ENCODE assay signal across 11 cellular contexts in genomic region chr9:77020438-77021264, GRCh38. TPM values are rescaled to one million over a fixed set of nuclear protein-coding genes. Genes with fewer than 3 reads are reported as not detected.
DNase-seq lines count a peak whose midpoint lies in the region; ATAC-seq, FAIRE-seq and TF ChIP-seq lines count a peak whose summit lies in the region.
"Had no signal": no experiment of that assay in that cellular context is flagged by ENCODE, and none has a peak within 500 bp of the region (broad histone marks: within the 10 kb centered on the region; RNA-seq: fewer than 3 reads in every experiment).

No MANE protein-coding gene starts in this region.

- H3K4me1 ChIP-seq in HUES6 (ENCODE audit: control insufficient read depth, insufficient read depth, low read length) (peaks cover 54% of the 10 kb centered on the region), H1 (replicated peaks in 1 of 4; ENCODE audit: control insufficient read depth in 3 of 4, insufficient read depth in 4 of 4, low read length in 3 of 4) (peaks cover 19 to 39% (median 23%) of the 10 kb centered on the region in 4 experiments; a peak in 6 of 7 replicates), pancreas (peaks cover 0 to 8% (median 4%) of the 10 kb centered on the region in 3 donors)

- no peaks in the 10 kb centered on the region for H3K79me2 ChIP-seq in H1 (ENCODE audit: control insufficient read depth in 1 of 2, insufficient read depth in 2 of 2, low read length in 2 of 2)

- POLR2A ChIA-PET in H1 (lab: Charles Lee; ENCODE audit: partially characterized antibody): interaction anchor here (1.5 kb wide), 1 partner anchor 17 kb away, joined by 4 read pairs; no protein-coding TSS in a partner anchor

- intact Hi-C loops in pancreas (cut with DNase I): no loop called here
- intact Hi-C loops in posterior vena cava (cut with DNase I): no loop called here

- peak overlapping the region; percentile 75 to 94 for H3K4me2 ChIP-seq in H1 (ENCODE audit: insufficient read depth in 1 of 2, low read depth in 2 of 2, low read length in 2 of 2)

- H4K8ac ChIP-seq in H1 (ENCODE audit: extremely low read depth, insufficient read depth, low read length): peak overlapping the region; percentile 38; the same call in 1 of the 2 replicates

- H4K20me1 ChIP-seq in H1 (replicated peaks in 1 of 2; ENCODE audit: control insufficient read depth in 1 of 2, insufficient read depth in 2 of 2, low read length in 2 of 2): peaks cover 0 to 2% of the 10 kb centered on the region in 2 experiments

- TF ChIP-seq POLR2A in H1 (IDR thresholded peaks at IDR 0.05; ENCODE audit: control extremely low read depth in 1 of 2, low read depth in 2 of 2, low read length in 2 of 2): no peak

- TF ChIP-seq EP300 in H1 (IDR thresholded peaks at IDR 0.05; ENCODE audit: borderline replicate concordance in 1 of 2, low read depth in 2 of 2, low read length in 2 of 2): no peak

- peak; percentile 30 to 56 (median 42) for ATAC-seq in pancreas

- H2AK5ac ChIP-seq in H1 (ENCODE audit: low read depth, low read length): no peak overlapping the region

- H3K9ac ChIP-seq in HUES6 (ENCODE audit: low read length): peak overlapping the region; percentile 87
- no peak overlapping the region for H3K9ac ChIP-seq in H1 (replicated peaks in 1 of 4; ENCODE audit: extremely low read depth in 1 of 4, low read depth in 3 of 4, low read length in 3 of 4)

- no peak overlapping the region for H4K5ac ChIP-seq in H1 (ENCODE audit: insufficient read length, low read depth, low read length)

- TF ChIP-seq RAD21 in H1 (IDR thresholded peaks at IDR 0.05 in 1 of 2, conservative IDR thresholded peaks at IDR 0.05 in 1 of 2; ENCODE audit: low read depth in 2 of 2, low read length in 2 of 2): no peak

- H2BK15ac ChIP-seq in H1 (ENCODE audit: low read length): no peak overlapping the region

- peak overlapping the region; percentile 78; the same call in 1 of the 2 replicates for H3K18ac ChIP-seq in H1 (ENCODE audit: extremely low read depth, low read length)

- H3K27ac ChIP-seq in HUES6 (ENCODE audit: low read depth, low read length): no peak overlapping the region
- no peak overlapping the region for H3K27ac ChIP-seq in H1 (ENCODE audit: low read depth, low read length)
- no peak overlapping the region for H3K27ac ChIP-seq in pancreas

- H3K36me3 ChIP-seq in HUES6 (ENCODE audit: control insufficient read depth, insufficient read depth, low read length) (no peaks in the 10 kb centered on the region), H1 (ENCODE audit: control insufficient read depth in 2 of 4, insufficient read depth in 4 of 4, low read length in 3 of 4) (peaks cover 0 to 9% (median 0%) of the 10 kb centered on the region in 4 experiments; a peak in 1 of 8 replicates), pancreas (no peaks in the 10 kb centered on the region)

- peaks cover 34% of the 10 kb centered on the region for H3K23me2 ChIP-seq in H1 (ENCODE audit: low read depth, low read length)

- DNase-seq in NCI-H1092 treated with DMSO at 0.1 percent for 48 hours (lab: John Stamatoyannopoulos, UW) (peak; percentile 29), NCI-H1092 (lab: John Stamatoyannopoulos, UW) (no peak), H1 (ENCODE audit: low read depth in 1 of 2, low spot score in 2 of 2) (peak in 1 of 2 experiments; percentile 66), pancreas (peak in 3 of 6 donors; percentile 35 to 76 (median 62)), AML-193 (lab: John Stamatoyannopoulos, UW) (no peak), posterior vena cava (ENCODE audit: low spot score) (no peak), HuH-7 (ENCODE audit: low spot score) (no peak)
- DNase-seq: ACHN, NCI-H1436 treated with DMSO at 0.1 percent for 48 hours had no signal

- H2AFZ ChIP-seq in H1 (ENCODE audit: low read length): peak overlapping the region; percentile 10; the same call in 1 of the 2 replicates

- peaks cover 98% of the 10 kb centered on the region for H3K27me3 ChIP-seq in HUES6 (ENCODE audit: control insufficient read depth, insufficient read depth, low read length)
- peaks cover 63 to 94% (median 88%) of the 10 kb centered on the region in 4 experiments for H3K27me3 ChIP-seq in H1 (replicated peaks in 1 of 4; ENCODE audit: control insufficient read depth in 3 of 4, extremely low read depth in 1 of 4, insufficient read depth in 3 of 4, low read length in 3 of 4)
- peaks cover 5 to 74% (median 20%) of the 10 kb centered on the region in 4 donors for H3K27me3 ChIP-seq in pancreas

- H2BK12ac ChIP-seq in H1 (ENCODE audit: low read depth, low read length): peak overlapping the region; percentile 68; the same call in 1 of the 2 replicates

- peak overlapping the region; percentile 35; the same call in 1 of the 2 replicates for H2BK5ac ChIP-seq in H1 (ENCODE audit: low read depth, low read length)

- no peak overlapping the region for H3K14ac ChIP-seq in H1 (ENCODE audit: insufficient read length)

- H3K4me3 ChIP-seq in HUES6 (ENCODE audit: low read depth, low read length) (peak overlapping the region; percentile 43), H1 (ENCODE audit: extremely low read depth in 1 of 4, insufficient read depth in 2 of 4, low read depth in 3 of 4, low read length in 4 of 4) (peak overlapping the region; percentile 11 to 48 (median 26); a peak in 7 of 8 replicates), pancreas (peak overlapping the region in 2 of 4 donors; percentile 16 to 39)

- no peak overlapping the region for H3K23ac ChIP-seq in H1 (ENCODE audit: insufficient read length)

- no peak for TF ChIP-seq CTCF in H1 (IDR thresholded peaks at IDR 0.05; ENCODE audit: control extremely low read depth in 1 of 3, insufficient read depth in 1 of 3, low read depth in 1 of 3, low read length in 3 of 3)
- no peak for TF ChIP-seq CTCF in pancreas (IDR thresholded peaks at IDR 0.05)

- FAIRE-seq in H1 (lab: Jason Lieb, UNC): no peak
- FAIRE-seq in pancreas (lab: Jason Lieb, UNC): no peak

- 1% methylated on average over 53 of the region's 66 CpGs; no CpG with 5 or more reads in 1 of the 2 experiments for WGBS in H1 (ENCODE audit: extremely low coverage in 1 of 2, insufficient coverage in 1 of 2, insufficient read length in 1 of 2, insufficient replicate concordance in 2 of 2, low coverage in 1 of 2, low lambda C conversion rate in 2 of 2, missing lambda C conversion rate in 1 of 2), 2 experiments
- 4 to 6% methylated on average over 55 to 66 of the region's 66 CpGs for WGBS in pancreas, 2 donors

- CTCF ChIA-PET in H1 (lab: Charles Lee; ENCODE audit: partially characterized antibody): interaction anchor here (0.8 to 1.4 kb wide), 3 partner anchors 7 to 144 kb away, joined by 3 to 4 read pairs (median 3); no protein-coding TSS in a partner anchor

- peak overlapping the region; percentile 46 for H4K91ac ChIP-seq in H1 (replicated peaks; ENCODE audit: insufficient read length, low read length)

- no peak overlapping the region for H3K56ac ChIP-seq in H1 (replicated peaks; ENCODE audit: insufficient read length, low read depth, low read length)

- H3K4ac ChIP-seq in H1 (replicated peaks; ENCODE audit: insufficient read length, low read depth, low read length): no peak overlapping the region

- H3K9me3 ChIP-seq in HUES6 (ENCODE audit: control insufficient read depth, insufficient read depth, low read depth, low read length) (no peaks in the 10 kb centered on the region), H1 (ENCODE audit: insufficient read depth in 2 of 2, low read depth in 1 of 2, low read length in 1 of 2) (no peaks in the 10 kb centered on the region; a peak in 1 of 4 replicates), pancreas (no peaks in the 10 kb centered on the region)

- no peak overlapping the region for H2BK120ac ChIP-seq in H1 (replicated peaks; ENCODE audit: low read depth, low read length)

- no peaks in the 10 kb centered on the region for H3K79me1 ChIP-seq in H1 (ENCODE audit: low read depth, low read length)

- no peak overlapping the region for H2BK20ac ChIP-seq in H1 (ENCODE audit: low read length)

TF ChIP-seq in H1, 55 proteins besides CTCF, POLR2A, EP300 and RAD21 (continues in another document):
- no peak for TF ChIP-seq SRF (IDR thresholded peaks at IDR 0.05; ENCODE audit: low read depth, low read length)
- TF ChIP-seq KDM1A (IDR thresholded peaks at IDR 0.05; ENCODE audit: borderline replicate concordance, low read length): no peak
- TF ChIP-seq BRCA1 (IDR thresholded peaks at IDR 0.05; ENCODE audit: low read depth, low read length): no peak
- TF ChIP-seq EGR1 (IDR thresholded peaks at IDR 0.05; ENCODE audit: borderline replicate concordance, low read depth, low read length): no peak
- no peak for TF ChIP-seq RFX5 (IDR thresholded peaks at IDR 0.05; ENCODE audit: borderline replicate concordance, low read depth, low read length)
- no peak; the same call in 1 of the 2 replicates for TF ChIP-seq CBX8 (IDR thresholded peaks at IDR 0.05; ENCODE audit: borderline replicate concordance, low read depth, low read length)
- TF ChIP-seq BCL11A (IDR thresholded peaks at IDR 0.05; ENCODE audit: low read depth in 2 of 2, low read length in 2 of 2): no peak
- TF ChIP-seq ATF3 (IDR thresholded peaks at IDR 0.05; ENCODE audit: insufficient read depth, low read depth, low read length): no peak
- TF ChIP-seq CHD1 (IDR thresholded peaks at IDR 0.05; ENCODE audit: low read depth, low read length): no peak
- peak; percentile 99 for TF ChIP-seq SUZ12 (IDR thresholded peaks at IDR 0.05; ENCODE audit: low read length)
- TF ChIP-seq SP4 (IDR thresholded peaks at IDR 0.05; ENCODE audit: low read length): no peak
- TF ChIP-seq MAX (IDR thresholded peaks at IDR 0.05): peak; percentile 42; the same call in 1 of the 2 replicates
- no peak for TF ChIP-seq TBP (IDR thresholded peaks at IDR 0.05; ENCODE audit: low read depth, low read length)
- TF ChIP-seq TAF7 (optimal IDR thresholded peaks at IDR 0.05; ENCODE audit: borderline replicate concordance, low read depth, low read length): no peak

RNA-seq across cellular contexts. Expression of gene FOXB2, which starts 1.2 kb away (rescaled TPM):
- total RNA-seq in H1 (2021; fragmentation: NEBNext Ultra II Directional; extraction: Animal tissue kit (Norgen Biotek cat#: 25700)): 0.22 and 0.25 TPM in 2 replicates
- polyA plus RNA-seq in H1 (2011; rRNA removed) (0.15 and 0.30 TPM in 2 replicates), pancreas (not detected)
- polyA plus RNA-seq in H1 (2011; cell fraction: cytosol; rRNA removed): 0.17 TPM
- polyA plus RNA-seq in H1 (2011; cell fraction: nucleus; rRNA removed): 0.20 TPM
- 0.32 TPM in 1 of 4 replicates, not detected in the others for polyA plus RNA-seq in H1 (2012, experiment 1 of 2)
- polyA plus RNA-seq in H1 (2012, experiment 2 of 2): 0.13 TPM
- 0.14 TPM for polyA plus RNA-seq in H1 (2013, experiment 1 of 2)
- 0.13 TPM for polyA plus RNA-seq in H1 (2013, experiment 2 of 2)
- not detected in 2 replicates for polyA minus RNA-seq in H1 (2011; rRNA and poly(A)+ RNA removed)
- not detected for polyA minus RNA-seq in H1 (2011; cell fraction: cytosol; rRNA and poly(A)+ RNA removed)
- 0.50 TPM for polyA minus RNA-seq in H1 (2011; cell fraction: nucleus; rRNA and poly(A)+ RNA removed)
- total RNA-seq in pancreas (not detected), posterior vena cava (not detected)
- total RNA-seq: SK-MEL-5 had no signal
